In genomic region chr7:155660059-155660757, GRCh38 we compare ENCODE assay signal across 9 cellular contexts. TPM values are rescaled to one million over a fixed set of nuclear protein-coding genes. Genes with fewer than 3 reads are reported as not detected.
DNase-seq lines count a peak whose midpoint lies in the region; ATAC-seq and TF ChIP-seq lines count a peak whose summit lies in the region.
"Had no signal": no experiment of that assay in that cellular context is flagged by ENCODE, and none has a peak within 500 bp of the region (broad histone marks: within the 10 kb centered on the region; RNA-seq: fewer than 3 reads in every experiment).

No MANE protein-coding gene starts in this region.

- peak overlapping the region; percentile 69 for H3K27ac Mint-ChIP-seq in activated CD4-positive, alpha-beta T cell treated with anti-CD3 and anti-CD28 coated beads, Interleukin-2, amount 10 ng/mL, durations not matched to agents 24 days and 14 days

- peaks cover 6% of the 10 kb centered on the region for H3K9me3 Mint-ChIP-seq in activated CD4-positive, alpha-beta T cell treated with anti-CD3 and anti-CD28 coated beads, Interleukin-2, amount 10 ng/mL, durations not matched to agents 24 days and 14 days

- no peaks in the 10 kb centered on the region for H3K27me3 Mint-ChIP-seq in activated CD4-positive, alpha-beta T cell treated with anti-CD3 and anti-CD28 coated beads, Interleukin-2, amount 10 ng/mL, durations not matched to agents 24 days and 14 days

- intact Hi-C loops in activated CD4-positive, alpha-beta T cell treated with anti-CD3 and anti-CD28 coated beads, Interleukin-2, amount 10 ng/mL, durations not matched to agents 24 days and 14 days (cut with micrococcal nuclease) = loop anchor here (1.0 to 5.0 kb wide), 2 partner anchors 15 to 42 kb away; no protein-coding TSS in a partner anchor
- intact Hi-C loops in mucosa of descending colon (cut with DNase I, micrococcal nuclease) = no loop called here

- no peak overlapping the region for H3K4me3 ChIP-seq in mucosa of descending colon

- peak overlapping the region; percentile 4 for H3K4me3 Mint-ChIP-seq in activated CD4-positive, alpha-beta T cell treated with anti-CD3 and anti-CD28 coated beads, Interleukin-2, amount 10 ng/mL, durations not matched to agents 24 days and 14 days

- peaks cover 24% of the 10 kb centered on the region for H3K36me3 Mint-ChIP-seq in activated CD4-positive, alpha-beta T cell treated with anti-CD3 and anti-CD28 coated beads, Interleukin-2, amount 10 ng/mL, durations not matched to agents 24 days and 14 days (ENCODE audit: low read depth)

- H3K4me1 Mint-ChIP-seq in activated CD4-positive, alpha-beta T cell treated with anti-CD3 and anti-CD28 coated beads, Interleukin-2, amount 10 ng/mL, durations not matched to agents 24 days and 14 days = peaks cover 40% of the 10 kb centered on the region

- TF ChIP-seq CTCF in mucosa of descending colon (IDR thresholded peaks at IDR 0.05) = no peak

- H3K4me1 ChIP-seq in mucosa of descending colon (ENCODE audit: low read depth) = no peaks in the 10 kb centered on the region

- H3K36me3 ChIP-seq in mucosa of descending colon (ENCODE audit: low read depth) = no peaks in the 10 kb centered on the region

- peak; percentile 48 for DNase-seq in activated CD4-positive, alpha-beta T cell treated with anti-CD3 and anti-CD28 coated beads, Interleukin-2, amount 10 ng/mL, durations not matched to agents 24 days and 14 days
- no peak for DNase-seq in activated CD4-positive, alpha-beta T cell treated with anti-CD3 and anti-CD28 coated beads for 48 hours
- DNase-seq in HT1080 (ENCODE audit: low read depth) (peak; percentile 12), mucosa of descending colon (no peak), T1000 (lab: John Stamatoyannopoulos, UW) (no peak), NCI-H1105 treated with DMSO at 0.1 percent for 48 hours (lab: John Stamatoyannopoulos, UW) (no peak), midbrain (lab: John Stamatoyannopoulos, UW) (no peak)
- DNase-seq: NCI-H226 had no signal

- ATAC-seq in HG02571 (IDR thresholded peaks at IDR 0.05; ENCODE audit: unreplicated experiment) (peak; percentile 72), mucosa of descending colon (peak; percentile 39)

- H3K9me3 ChIP-seq in mucosa of descending colon = no peaks in the 10 kb centered on the region

RNA-seq across cellular contexts. Expression of gene RBM33, which starts 15.7 kb away (rescaled TPM):
- total RNA-seq in activated CD4-positive, alpha-beta T cell treated with anti-CD3 and anti-CD28 coated beads, Interleukin-2, amount 10 ng/mL, durations not matched to agents 24 days and 14 days = 77.2 and 79.5 TPM in 2 replicates
- total RNA-seq in HT1080 (2014; rRNA removed; shearing (Covaris generic)) = 18.8 and 19.7 TPM in 2 replicates
- 11.1 and 19.4 TPM in 2 replicates for polyA plus RNA-seq in HT1080 (2015; cell fraction: cytosol; rRNA removed)
- polyA plus RNA-seq in HT1080 (2015; cell fraction: nucleus; rRNA removed) = 47.7 and 62.1 TPM in 2 replicates
- 10 to 100 TPM; 59.9 to 75.8 (median 69.8) TPM for total RNA-seq in mucosa of descending colon

Comparison
In these comparisons a context has a peak if more than half of its experiments do, and no peak if none do; other contexts are left out.
1. DNase-seq: peak in activated CD4-positive, alpha-beta T cell treated with anti-CD3 and anti-CD28 coated beads, Interleukin-2, amount 10 ng/mL, durations not matched to agents 24 days and 14 days (single experiment) and HT1080 (single experiment); none in activated CD4-positive, alpha-beta T cell treated with anti-CD3 and anti-CD28 coated beads for 48 hours (single experiment), mucosa of descending colon (0 of 3), T1000 (single experiment), NCI-H1105 treated with DMSO at 0.1 percent for 48 hours (single experiment) and midbrain (single experiment).